Comparison of ENCODE assay signal across 9 cellular contexts in genomic region chr4:186936496-186937375, GRCh38.
DNase-seq lines count a peak whose midpoint lies in the region; ATAC-seq and TF ChIP-seq lines count a peak whose summit lies in the region.
"Had no signal": no experiment of that assay in that cellular context is flagged by ENCODE, and none has a peak within 500 bp of the region (broad histone marks: within the 10 kb centered on the region; RNA-seq: fewer than 3 reads in every experiment).

No MANE protein-coding gene starts in this region.

- ATAC-seq in SK-N-SH treated with all-trans-retinoic acid at 6 μM for 48 hours = peak; percentile 50; the same call in 2 of the 3 replicates
- ATAC-seq in foreskin keratinocyte = peak; percentile 96
- no peak for ATAC-seq in GM18868 (IDR thresholded peaks at IDR 0.05; ENCODE audit: unreplicated experiment)

- peaks cover 16% of the 10 kb centered on the region for H3K4me1 ChIP-seq in foreskin keratinocyte

- H3K27ac ChIP-seq in foreskin keratinocyte = peak overlapping the region; percentile 3

- TF ChIP-seq CTCF in foreskin keratinocyte (conservative IDR thresholded peaks at IDR 0.05) (peak; percentile 71), retinal pigment epithelial cell (conservative IDR thresholded peaks at IDR 0.05; ENCODE audit: low read depth, low read length) (no peak)

- H3K4me3 ChIP-seq in retinal pigment epithelial cell (ENCODE audit: low read length) = no peak overlapping the region

- peak; percentile 56 for DNase-seq in GM03348 (ENCODE audit: low spot score)
- DNase-seq in foreskin keratinocyte = peak; percentile 69 to 86
- peak; percentile 32 for DNase-seq in retinal pigment epithelial cell (ENCODE audit: low read depth)
- no peak for DNase-seq in hypothalamus (lab: John Stamatoyannopoulos, UW)
- DNase-seq in NCI-H1694 (lab: John Stamatoyannopoulos, UW) = no peak
- no peak for DNase-seq in middle frontal gyrus (ENCODE audit: extremely low spot score, low spot score)
- DNase-seq: KBM-7 had no signal

- H3K27me3 ChIP-seq in foreskin keratinocyte = no peaks in the 10 kb centered on the region

TF ChIP-seq in SK-N-SH treated with all-trans-retinoic acid at 6 μM for 48 hours, 23 proteins besides CTCF, POLR2A, EP300 and RAD21:
- TF ChIP-seq ARNTL (CRISPR knock-in tag; IDR thresholded peaks at IDR 0.05; ENCODE audit: borderline replicate concordance, low read depth) (no peak), ISL1 (CRISPR knock-in tag; IDR thresholded peaks at IDR 0.05) (no peak), SNAI2 (CRISPR knock-in tag; IDR thresholded peaks at IDR 0.05) (no peak), TCF4 (CRISPR knock-in tag; IDR thresholded peaks at IDR 0.05; ENCODE audit: borderline replicate concordance) (no peak), TOX (CRISPR knock-in tag; IDR thresholded peaks at IDR 0.05; ENCODE audit: borderline replicate concordance) (no peak), TSHZ2 (CRISPR knock-in tag; IDR thresholded peaks at IDR 0.05) (no peak), CSDC2 (CRISPR knock-in tag; IDR thresholded peaks at IDR 0.05) (no peak)
- TF ChIP-seq, protein P1, sequence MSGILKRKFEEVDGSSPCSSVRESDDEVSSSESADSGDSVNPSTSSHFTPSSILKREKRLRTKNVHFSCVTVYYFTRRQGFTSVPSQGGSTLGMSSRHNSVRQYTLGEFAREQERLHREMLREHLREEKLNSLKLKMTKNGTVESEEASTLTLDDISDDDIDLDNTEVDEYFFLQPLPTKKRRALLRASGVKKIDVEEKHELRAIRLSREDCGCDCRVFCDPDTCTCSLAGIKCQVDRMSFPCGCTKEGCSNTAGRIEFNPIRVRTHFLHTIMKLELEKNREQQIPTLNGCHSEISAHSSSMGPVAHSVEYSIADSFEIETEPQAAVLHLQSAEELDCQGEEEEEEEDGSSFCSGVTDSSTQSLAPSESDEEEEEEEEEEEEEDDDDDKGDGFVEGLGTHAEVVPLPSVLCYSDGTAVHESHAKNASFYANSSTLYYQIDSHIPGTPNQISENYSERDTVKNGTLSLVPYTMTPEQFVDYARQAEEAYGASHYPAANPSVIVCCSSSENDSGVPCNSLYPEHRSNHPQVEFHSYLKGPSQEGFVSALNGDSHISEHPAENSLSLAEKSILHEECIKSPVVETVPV (CRISPR knock-in tag; IDR thresholded peaks at IDR 0.05) = no peak

Comparison
In these comparisons a context has a peak if more than half of its experiments do, and no peak if none do; other contexts are left out.
1. DNase-seq: peak in GM03348 (single experiment), foreskin keratinocyte (2 of 2) and retinal pigment epithelial cell (single experiment); none in hypothalamus (0 of 51), NCI-H1694 (single experiment) and middle frontal gyrus (single experiment).